ENCODE assay signal across 25 cellular contexts in genomic region chr13:110984798-110985197, GRCh38.
"Had no signal": no experiment of that assay in that cellular context is flagged by ENCODE, and none has a peak within 500 bp of the region (broad histone marks: within the 10 kb centered on the region; RNA-seq: fewer than 3 reads in every experiment).

No MANE protein-coding gene starts in this region.

- H3K27me3 ChIP-seq: neural progenitor cell, ovary, right lobe of liver, sigmoid colon, stomach, thyroid gland, tibial nerve, upper lobe of left lung, vagina had no signal

- H3K27ac ChIP-seq: neural progenitor cell, ovary, parathyroid adenoma, psoas muscle, right lobe of liver, sigmoid colon, stomach, thoracic aorta, thyroid gland, tibial nerve, upper lobe of left lung, vagina had no signal

- H3K4me2 ChIP-seq: neural progenitor cell had no signal

- ATAC-seq: psoas muscle; right cardiac atrium; right lobe of liver; stimulated activated effector memory CD8-positive, alpha-beta T cell treated with anti-CD3 and anti-CD28 coated beads, Interleukin-12 subunit alpha, Interleukin-12 subunit beta, amount 100 ng/mL, for 72 hours; stimulated activated naive B cell treated with anti-CD40 and anti-IgM and Interleukin-4, amounts not matched to agents 10 μg/mL and 1 μg/mL and 100 μg/mL, for 72 hours had no signal

- H3K4me1 ChIP-seq: neural progenitor cell, parathyroid adenoma, right lobe of liver, sigmoid colon, thyroid gland, tibial nerve, upper lobe of left lung, vagina had no signal

- H3K9me3 ChIP-seq: ovary, psoas muscle, right lobe of liver, sigmoid colon, stomach, thoracic aorta, thyroid gland, tibial nerve, upper lobe of left lung, vagina had no signal

- H3K27me3 Mint-ChIP-seq: progenitor cell of endocrine pancreas had no signal

- H3K4me3 ChIP-seq: neural progenitor cell, ovary, psoas muscle, right lobe of liver, sigmoid colon, stomach, thoracic aorta, thyroid gland, tibial nerve, upper lobe of left lung, vagina had no signal

- H3K9ac ChIP-seq: neural progenitor cell, parathyroid adenoma had no signal

- H3K4me1 Mint-ChIP-seq: neural progenitor cell; stimulated activated effector memory CD8-positive, alpha-beta T cell treated with anti-CD3 and anti-CD28 coated beads, Interleukin-12 subunit alpha, Interleukin-12 subunit beta, amount 100 ng/mL, for 72 hours; stimulated activated naive B cell treated with anti-CD40 and anti-IgM and Interleukin-4, amounts not matched to agents 10 μg/mL and 1 μg/mL and 100 μg/mL, for 72 hours had no signal

- H3K4me3 Mint-ChIP-seq: nephron; neural progenitor cell; stimulated activated effector memory CD8-positive, alpha-beta T cell treated with anti-CD3 and anti-CD28 coated beads, Interleukin-12 subunit alpha, Interleukin-12 subunit beta, amount 100 ng/mL, for 72 hours; stimulated activated naive B cell treated with anti-CD40 and anti-IgM and Interleukin-4, amounts not matched to agents 10 μg/mL and 1 μg/mL and 100 μg/mL, for 72 hours; stimulated activated naive CD8-positive, alpha-beta T cell treated with anti-CD3 and anti-CD28 coated beads, Interleukin-15, Interleukin-2, amounts not matched to agents 100 ng/mL and 50 ng/mL, for 24 hours had no signal

- H3K9me3 Mint-ChIP-seq: stimulated activated effector memory CD8-positive, alpha-beta T cell treated with anti-CD3 and anti-CD28 coated beads, Interleukin-12 subunit alpha, Interleukin-12 subunit beta, amount 100 ng/mL, for 72 hours; stimulated activated naive B cell treated with anti-CD40 and anti-IgM and Interleukin-4, amounts not matched to agents 10 μg/mL and 1 μg/mL and 100 μg/mL, for 72 hours; stimulated activated naive CD8-positive, alpha-beta T cell treated with anti-CD3 and anti-CD28 coated beads, Interleukin-15, Interleukin-2, amounts not matched to agents 100 ng/mL and 50 ng/mL, for 24 hours had no signal

- DNase-seq: occipital lobe; ovary; psoas muscle; right cardiac atrium; right lobe of liver; sigmoid colon; small intestine; stimulated activated CD4-positive, alpha-beta T cell treated with anti-CD3 and anti-CD28 coated beads, Interleukin-15, amount 100 ng/mL, for 24 hours; stimulated activated CD4-positive, alpha-beta T cell treated with anti-CD3 and anti-CD28 coated beads, Interleukin-2, amount 100 ng/mL, for 24 hours; stimulated activated CD4-positive, alpha-beta T cell treated with anti-CD3 and anti-CD28 coated beads, Interleukin-2, amount 100 ng/mL, for 48 hours; stimulated activated CD4-positive, alpha-beta T cell treated with anti-CD3 and anti-CD28 coated beads, Interleukin-4, amount 100 ng/mL, for 24 hours; stimulated activated naive B cell treated with anti-CD40 and anti-IgM and Interleukin-4, amounts not matched to agents 10 μg/mL and 1 μg/mL and 100 μg/mL, for 72 hours; stimulated activated naive CD4-positive, alpha-beta T cell treated with Interleukin-2 at 50 U/mL for 16 hours; stomach; thyroid gland; upper lobe of left lung had no signal

- H3K36me3 Mint-ChIP-seq: neural progenitor cell; stimulated activated effector memory CD8-positive, alpha-beta T cell treated with anti-CD3 and anti-CD28 coated beads, Interleukin-12 subunit alpha, Interleukin-12 subunit beta, amount 100 ng/mL, for 72 hours; stimulated activated naive B cell treated with anti-CD40 and anti-IgM and Interleukin-4, amounts not matched to agents 10 μg/mL and 1 μg/mL and 100 μg/mL, for 72 hours had no signal

- H3K27ac Mint-ChIP-seq: nephron; neural progenitor cell; progenitor cell of endocrine pancreas; stimulated activated effector memory CD8-positive, alpha-beta T cell treated with anti-CD3 and anti-CD28 coated beads, Interleukin-12 subunit alpha, Interleukin-12 subunit beta, amount 100 ng/mL, for 72 hours; stimulated activated naive B cell treated with anti-CD40 and anti-IgM and Interleukin-4, amounts not matched to agents 10 μg/mL and 1 μg/mL and 100 μg/mL, for 72 hours; stimulated activated naive CD8-positive, alpha-beta T cell treated with anti-CD3 and anti-CD28 coated beads, Interleukin-15, Interleukin-2, amounts not matched to agents 100 ng/mL and 50 ng/mL, for 24 hours had no signal

- H3K36me3 ChIP-seq: neural progenitor cell, ovary, right lobe of liver, sigmoid colon, stomach, thoracic aorta, thyroid gland, tibial nerve, upper lobe of left lung, vagina had no signal

- H2AFZ ChIP-seq: neural progenitor cell, parathyroid adenoma had no signal
